Comparison of ENCODE assay signal across 11 cellular contexts in genomic region chr12:89117448-89118034, GRCh38.
DNase-seq lines count a peak whose midpoint lies in the region; ATAC-seq and TF ChIP-seq lines count a peak whose summit lies in the region.
"Had no signal": no experiment of that assay in that cellular context is flagged by ENCODE, and none has a peak within 500 bp of the region (broad histone marks: within the 10 kb centered on the region; RNA-seq: fewer than 3 reads in every experiment).

No MANE protein-coding gene starts in this region.

- no peaks in the 10 kb centered on the region for H3K9me3 ChIP-seq in BE2C
- H3K9me3 ChIP-seq in HCT116 (ENCODE audit: control insufficient read depth in 1 of 2, insufficient read depth in 1 of 2, low read depth in 1 of 2, low read length in 2 of 2) = no peaks in the 10 kb centered on the region

- peak; percentile 30 for TF ChIP-seq RAD21 in HCT116 (IDR thresholded peaks at IDR 0.05; ENCODE audit: low read depth)

- no peaks in the 10 kb centered on the region for H3K9me3 Mint-ChIP-seq in chondrocyte (ENCODE audit: low read depth)
- no peaks in the 10 kb centered on the region for H3K9me3 Mint-ChIP-seq in activated naive CD8-positive, alpha-beta T cell treated with anti-CD3 and anti-CD28 coated beads, Interleukin-2, amount 50 U/mL, for 24 hours
- H3K9me3 Mint-ChIP-seq: neural crest cell had no signal

- CTCF ChIA-PET in HCT116 (lab: Charles Lee) = no interaction called here

- RAD21 ChIA-PET in HCT116 (lab: Charles Lee; ENCODE audit: low non-redundant PET in 1 of 2, low total read pairs in 2 of 2, uncharacterized antibody in 2 of 2, unreplicated experiment in 2 of 2) = no interaction called here

- intact Hi-C loops in HCT116 (cut with micrococcal nuclease) = no loop called here

- H3K9ac ChIP-seq in HCT116 (ENCODE audit: low read length) = no peak overlapping the region

- H3K27ac Mint-ChIP-seq in chondrocyte (ENCODE audit: unreplicated experiment) = no peak overlapping the region
- H3K27ac Mint-ChIP-seq in activated naive CD8-positive, alpha-beta T cell treated with anti-CD3 and anti-CD28 coated beads, Interleukin-2, amount 50 U/mL, for 24 hours = no peak overlapping the region

- H3K79me2 ChIP-seq in HCT116 (ENCODE audit: insufficient read depth, low read length) = no peaks in the 10 kb centered on the region

- BruUV-seq in HCT116 (replicated peaks; lab: Mats Ljungman, UMichigan) = no TSS peak

- no peaks in the 10 kb centered on the region for H4K20me1 ChIP-seq in HCT116 (ENCODE audit: insufficient read depth)

- peaks cover 3% of the 10 kb centered on the region for H3K4me1 Mint-ChIP-seq in chondrocyte (ENCODE audit: low read depth)
- H3K4me1 Mint-ChIP-seq in activated naive CD8-positive, alpha-beta T cell treated with anti-CD3 and anti-CD28 coated beads, Interleukin-2, amount 50 U/mL, for 24 hours = no peaks in the 10 kb centered on the region

- no peaks in the 10 kb centered on the region for H3K27me3 Mint-ChIP-seq in chondrocyte (ENCODE audit: low read depth)
- H3K27me3 Mint-ChIP-seq in activated naive CD8-positive, alpha-beta T cell treated with anti-CD3 and anti-CD28 coated beads, Interleukin-2, amount 50 U/mL, for 24 hours = no peaks in the 10 kb centered on the region

- H2AFZ ChIP-seq in HCT116 (ENCODE audit: low read depth, low read length, poor library complexity, severe bottlenecking) = peak overlapping the region; percentile 59

- TF ChIP-seq CTCF in BE2C (IDR thresholded peaks at IDR 0.05; ENCODE audit: low read depth, low read length) = no peak
- no peak for TF ChIP-seq CTCF in HCT116 (IDR thresholded peaks at IDR 0.05 in 2 of 3, conservative IDR thresholded peaks at IDR 0.05 in 1 of 3; ENCODE audit: borderline replicate concordance in 1 of 3, insufficient read depth in 1 of 3, low read depth in 2 of 3, low read length in 2 of 3)
- no peak for TF ChIP-seq CTCF in chondrocyte (IDR thresholded peaks at IDR 0.05)

- H3K4me3 ChIP-seq in BE2C (ENCODE audit: low read depth, low read length) = no peak overlapping the region
- peak overlapping the region in 1 of 2 experiments; percentile 12; a peak in 2 of 4 replicates for H3K4me3 ChIP-seq in HCT116 (replicated peaks in 1 of 2; ENCODE audit: low read depth in 1 of 2, low read length in 2 of 2)

- H3K9me2 ChIP-seq in HCT116 (ENCODE audit: insufficient read depth) = no peaks in the 10 kb centered on the region

- DNase-seq in BE2C = peak; percentile 10
- peak; percentile 80 for DNase-seq in HCT116 (ENCODE audit: low read depth, low spot score)
- peak; percentile 5 for DNase-seq in SW480 (ENCODE audit: low spot score)
- DNase-seq in left kidney (ENCODE audit: low read depth, low spot score) = peak; percentile 11
- DNase-seq in chondrocyte (ENCODE audit: low spot score) = no peak
- DNase-seq in activated CD8-positive, alpha-beta memory T cell treated with anti-CD3 and anti-CD28 coated beads, Interleukin-2, amount 50 U/mL, for 48 hours = no peak
- no peak for DNase-seq in activated naive CD8-positive, alpha-beta T cell treated with anti-CD3 and anti-CD28 coated beads, Interleukin-2, amount 50 U/mL, for 24 hours
- DNase-seq: aorta, foreskin melanocyte had no signal

- H3K4me1 ChIP-seq in BE2C (no peaks in the 10 kb centered on the region), HCT116 (ENCODE audit: control insufficient read depth in 1 of 2, insufficient read depth in 2 of 2, low read length in 2 of 2) (peaks cover 20% of the 10 kb centered on the region in 2 experiments)

- POLR2A ChIA-PET in HCT116 (lab: Charles Lee) = interaction anchor here (1.0 kb wide), 1 partner anchor 17 kb away, joined by 3 read pairs; no protein-coding TSS in a partner anchor

- ATAC-seq in HCT116 (peak; percentile 94), HG02610 (IDR thresholded peaks at IDR 0.05; ENCODE audit: unreplicated experiment) (no peak)
- ATAC-seq in activated naive CD8-positive, alpha-beta T cell treated with anti-CD3 and anti-CD28 coated beads, Interleukin-2, amount 50 U/mL, for 24 hours = no peak

- H3K4me2 ChIP-seq in HCT116 (ENCODE audit: low read length) = peak overlapping the region; percentile 55

- no peaks in the 10 kb centered on the region for H3K36me3 Mint-ChIP-seq in chondrocyte (ENCODE audit: low read depth)
- H3K36me3 Mint-ChIP-seq in activated naive CD8-positive, alpha-beta T cell treated with anti-CD3 and anti-CD28 coated beads, Interleukin-2, amount 50 U/mL, for 24 hours (ENCODE audit: low read depth) = no peaks in the 10 kb centered on the region

- H3K36me3 ChIP-seq in BE2C (no peaks in the 10 kb centered on the region), HCT116 (ENCODE audit: control insufficient read depth in 1 of 2, insufficient read depth in 2 of 2, low read length in 2 of 2) (no peaks in the 10 kb centered on the region)

- no peak for TF ChIP-seq POLR2A in HCT116 (IDR thresholded peaks at IDR 0.05; ENCODE audit: borderline replicate concordance, extremely low read depth, insufficient read depth, insufficient read length)

- no peaks in the 10 kb centered on the region for H3K27me3 ChIP-seq in BE2C
- no peaks in the 10 kb centered on the region for H3K27me3 ChIP-seq in HCT116 (ENCODE audit: insufficient read depth, low read length)

- H3K27ac ChIP-seq in HCT116 (ENCODE audit: low read depth, low read length) = peak overlapping the region; percentile 20

- no peak overlapping the region for H3K4me3 Mint-ChIP-seq in chondrocyte (ENCODE audit: unreplicated experiment)
- H3K4me3 Mint-ChIP-seq in activated naive CD8-positive, alpha-beta T cell treated with anti-CD3 and anti-CD28 coated beads, Interleukin-2, amount 50 U/mL, for 24 hours = no peak overlapping the region
- H3K4me3 Mint-ChIP-seq: neural crest cell had no signal

TF ChIP-seq in HCT116, 20 proteins besides CTCF, POLR2A, EP300 and RAD21 (continues in another document):
- TF ChIP-seq TCF7L2 (IDR thresholded peaks at IDR 0.05; ENCODE audit: borderline replicate concordance, extremely low read depth, insufficient read depth, insufficient read length) = peak; percentile 56
- peak; percentile 64 for TF ChIP-seq POLR2AphosphoS5 (IDR thresholded peaks at IDR 0.05; ENCODE audit: low read depth, low read length)
- TF ChIP-seq CBX3 (IDR thresholded peaks at IDR 0.05; ENCODE audit: low read depth) = peak; percentile 74; the same call in 1 of the 2 replicates
- peak; percentile 24 for TF ChIP-seq FOSL1 (IDR thresholded peaks at IDR 0.05; ENCODE audit: low read depth)
- TF ChIP-seq SRF (IDR thresholded peaks at IDR 0.05; ENCODE audit: low read depth) = no peak
- no peak for TF ChIP-seq REST (IDR thresholded peaks at IDR 0.05; ENCODE audit: low read depth)
- TF ChIP-seq ELF1 (IDR thresholded peaks at IDR 0.05; ENCODE audit: borderline replicate concordance, low read depth) = peak; percentile 34; the same call in 1 of the 2 replicates
- TF ChIP-seq EGR1 (IDR thresholded peaks at IDR 0.05; ENCODE audit: low read depth) = no peak
- no peak for TF ChIP-seq ZBTB33 (IDR thresholded peaks at IDR 0.05; ENCODE audit: extremely low read depth, insufficient replicate concordance, low read length)
- 0 out of 2 replicates have a peak, but pooled peaks have one; percentile 2 for TF ChIP-seq SIN3A (IDR thresholded peaks at IDR 0.05; ENCODE audit: low read depth)
- no peak for TF ChIP-seq ZFX (IDR thresholded peaks at IDR 0.05)
- TF ChIP-seq EZH2phosphoT487 (IDR thresholded peaks at IDR 0.05; ENCODE audit: borderline replicate concordance) = no peak
- TF ChIP-seq SP1 (IDR thresholded peaks at IDR 0.05; ENCODE audit: low read depth) = peak; percentile 80
- peak; percentile 42; the same call in 1 of the 2 replicates for TF ChIP-seq CEBPB (IDR thresholded peaks at IDR 0.05; ENCODE audit: low read depth)
- TF ChIP-seq MAX (IDR thresholded peaks at IDR 0.05) = peak; percentile 41; the same call in 1 of the 2 replicates

Comparison
In these comparisons a context has a peak if more than half of its experiments do, and no peak if none do; other contexts are left out.
1. DNase-seq: peak in BE2C (single experiment), HCT116 (single experiment), SW480 (single experiment) and left kidney (single experiment); none in chondrocyte (single experiment), activated CD8-positive, alpha-beta memory T cell treated with anti-CD3 and anti-CD28 coated beads, Interleukin-2, amount 50 U/mL, for 48 hours (single experiment) and activated naive CD8-positive, alpha-beta T cell treated with anti-CD3 and anti-CD28 coated beads, Interleukin-2, amount 50 U/mL, for 24 hours (single experiment).